ENCODE assay signal across 1 cellular context in the genomic region with DNA sequence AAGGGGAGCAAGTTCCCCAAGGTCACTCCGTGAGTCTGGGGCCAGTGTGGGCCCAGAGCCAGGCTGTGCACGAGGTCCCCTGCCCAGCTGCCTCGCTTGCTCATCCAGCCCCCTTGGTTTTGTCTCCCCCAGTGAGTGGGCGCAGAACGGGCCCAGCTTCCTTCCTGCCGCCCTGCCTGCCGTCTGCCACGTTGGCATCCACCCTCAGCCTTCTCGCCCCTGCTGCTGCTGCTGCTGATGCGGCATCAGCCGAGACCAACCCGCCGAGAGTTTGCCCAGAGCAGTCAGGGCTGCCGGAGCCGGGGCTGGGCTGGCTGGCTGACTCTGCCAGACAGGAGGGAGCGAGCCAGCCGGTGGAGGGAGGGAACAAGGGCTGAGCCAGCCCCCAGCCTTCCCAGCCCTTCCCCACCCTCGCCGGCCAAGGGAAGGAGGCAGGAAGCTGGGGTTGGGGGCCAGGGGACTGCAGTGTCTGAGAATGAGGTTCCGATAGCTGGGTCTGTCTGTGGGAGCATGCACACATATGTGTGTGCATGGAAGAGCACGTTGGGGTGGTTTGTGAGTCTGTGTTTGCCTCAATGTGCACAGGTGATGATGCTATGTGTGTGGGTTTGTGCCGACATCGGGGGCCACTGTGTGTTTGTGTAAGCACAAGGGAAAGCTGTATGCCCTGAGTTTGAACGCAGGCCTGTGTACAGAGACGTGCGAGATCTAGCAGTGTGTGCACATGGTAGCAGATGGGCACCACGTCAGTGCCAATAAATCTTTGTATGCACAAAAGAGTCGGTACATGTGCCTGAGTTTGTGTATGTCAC.
TF ChIP-seq lines count a peak whose summit lies in the region.

No MANE protein-coding gene starts in this region.

TF ChIP-seq in HepG2, 621 proteins besides CTCF, POLR2A, EP300 and RAD21 (continued from another document and continues in another):
- TF ChIP-seq ZNF772 (CRISPR knock-in tag; IDR thresholded peaks at IDR 0.05), result 0 out of 2 replicates have a peak, but pooled peaks have one; percentile 9
- TF ChIP-seq, protein P1, sequence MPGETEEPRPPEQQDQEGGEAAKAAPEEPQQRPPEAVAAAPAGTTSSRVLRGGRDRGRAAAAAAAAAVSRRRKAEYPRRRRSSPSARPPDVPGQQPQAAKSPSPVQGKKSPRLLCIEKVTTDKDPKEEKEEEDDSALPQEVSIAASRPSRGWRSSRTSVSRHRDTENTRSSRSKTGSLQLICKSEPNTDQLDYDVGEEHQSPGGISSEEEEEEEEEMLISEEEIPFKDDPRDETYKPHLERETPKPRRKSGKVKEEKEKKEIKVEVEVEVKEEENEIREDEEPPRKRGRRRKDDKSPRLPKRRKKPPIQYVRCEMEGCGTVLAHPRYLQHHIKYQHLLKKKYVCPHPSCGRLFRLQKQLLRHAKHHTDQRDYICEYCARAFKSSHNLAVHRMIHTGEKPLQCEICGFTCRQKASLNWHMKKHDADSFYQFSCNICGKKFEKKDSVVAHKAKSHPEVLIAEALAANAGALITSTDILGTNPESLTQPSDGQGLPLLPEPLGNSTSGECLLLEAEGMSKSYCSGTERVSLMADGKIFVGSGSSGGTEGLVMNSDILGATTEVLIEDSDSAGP (CRISPR knock-in tag; IDR thresholded peaks at IDR 0.05; ENCODE audit: borderline replicate concordance), result peak; percentile 16; the same call in 1 of the 2 replicates
- no peak for TF ChIP-seq ZNF75D (CRISPR knock-in tag; IDR thresholded peaks at IDR 0.05; ENCODE audit: borderline replicate concordance)
- peak; percentile 16; the same call in 1 of the 2 replicates for TF ChIP-seq ZNF605 (CRISPR knock-in tag; IDR thresholded peaks at IDR 0.05)
- no peak for TF ChIP-seq ZNF33A (CRISPR knock-in tag; IDR thresholded peaks at IDR 0.05; ENCODE audit: borderline replicate concordance)
- no peak for TF ChIP-seq HOXD1 (CRISPR knock-in tag; IDR thresholded peaks at IDR 0.05)
- no peak for TF ChIP-seq SOX6 (IDR thresholded peaks at IDR 0.05)
- no peak for TF ChIP-seq SOX6 (CRISPR knock-in tag; IDR thresholded peaks at IDR 0.05)
- no peak for TF ChIP-seq KLF16 (CRISPR knock-in tag; IDR thresholded peaks at IDR 0.05)
- no peak for TF ChIP-seq ZZZ3 (CRISPR knock-in tag; IDR thresholded peaks at IDR 0.05; ENCODE audit: borderline replicate concordance)
- TF ChIP-seq, protein P2, sequence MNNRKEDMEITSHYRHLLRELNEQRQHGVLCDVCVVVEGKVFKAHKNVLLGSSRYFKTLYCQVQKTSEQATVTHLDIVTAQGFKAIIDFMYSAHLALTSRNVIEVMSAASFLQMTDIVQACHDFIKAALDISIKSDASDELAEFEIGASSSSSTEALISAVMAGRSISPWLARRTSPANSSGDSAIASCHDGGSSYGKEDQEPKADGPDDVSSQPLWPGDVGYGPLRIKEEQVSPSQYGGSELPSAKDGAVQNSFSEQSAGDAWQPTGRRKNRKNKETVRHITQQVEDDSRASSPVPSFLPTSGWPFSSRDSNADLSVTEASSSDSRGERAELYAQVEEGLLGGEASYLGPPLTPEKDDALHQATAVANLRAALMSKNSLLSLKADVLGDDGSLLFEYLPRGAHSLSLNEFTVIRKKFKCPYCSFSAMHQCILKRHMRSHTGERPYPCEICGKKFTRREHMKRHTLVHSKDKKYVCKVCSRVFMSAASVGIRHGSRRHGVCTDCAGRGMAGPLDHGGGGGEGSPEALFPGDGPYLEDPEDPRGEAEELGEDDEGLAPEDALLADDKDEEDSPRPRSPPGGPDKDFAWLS (CRISPR knock-in tag; IDR thresholded peaks at IDR 0.05; ENCODE audit: borderline replicate concordance), result no peak
- TF ChIP-seq, protein P3, sequence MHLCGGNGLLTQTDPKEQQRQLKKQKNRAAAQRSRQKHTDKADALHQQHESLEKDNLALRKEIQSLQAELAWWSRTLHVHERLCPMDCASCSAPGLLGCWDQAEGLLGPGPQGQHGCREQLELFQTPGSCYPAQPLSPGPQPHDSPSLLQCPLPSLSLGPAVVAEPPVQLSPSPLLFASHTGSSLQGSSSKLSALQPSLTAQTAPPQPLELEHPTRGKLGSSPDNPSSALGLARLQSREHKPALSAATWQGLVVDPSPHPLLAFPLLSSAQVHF (CRISPR knock-in tag; IDR thresholded peaks at IDR 0.05), result no peak
- TF ChIP-seq CEBPB (IDR thresholded peaks at IDR 0.05; ENCODE audit: borderline replicate concordance, low read depth, low read length), result no peak
- TF ChIP-seq ARNT (IDR thresholded peaks at IDR 0.05), result no peak
- TF ChIP-seq RCOR2 (CRISPR knock-in tag; IDR thresholded peaks at IDR 0.05), result no peak
- TF ChIP-seq NR2F6 (IDR thresholded peaks at IDR 0.05), result no peak
- no peak for TF ChIP-seq NR2F6 (CRISPR knock-in tag; IDR thresholded peaks at IDR 0.05)
- 0 out of 2 replicates have a peak, but pooled peaks have one; percentile 47 for TF ChIP-seq ZMYM2 (CRISPR knock-in tag; IDR thresholded peaks at IDR 0.05)
- TF ChIP-seq, protein P4, sequence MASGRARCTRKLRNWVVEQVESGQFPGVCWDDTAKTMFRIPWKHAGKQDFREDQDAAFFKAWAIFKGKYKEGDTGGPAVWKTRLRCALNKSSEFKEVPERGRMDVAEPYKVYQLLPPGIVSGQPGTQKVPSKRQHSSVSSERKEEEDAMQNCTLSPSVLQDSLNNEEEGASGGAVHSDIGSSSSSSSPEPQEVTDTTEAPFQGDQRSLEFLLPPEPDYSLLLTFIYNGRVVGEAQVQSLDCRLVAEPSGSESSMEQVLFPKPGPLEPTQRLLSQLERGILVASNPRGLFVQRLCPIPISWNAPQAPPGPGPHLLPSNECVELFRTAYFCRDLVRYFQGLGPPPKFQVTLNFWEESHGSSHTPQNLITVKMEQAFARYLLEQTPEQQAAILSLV (CRISPR knock-in tag; IDR thresholded peaks at IDR 0.05; ENCODE audit: borderline replicate concordance), result no peak
- TF ChIP-seq DMAP1 (CRISPR knock-in tag; IDR thresholded peaks at IDR 0.05), result no peak; the same call in 1 of the 2 replicates
- TF ChIP-seq ZNF616 (CRISPR knock-in tag; IDR thresholded peaks at IDR 0.05; ENCODE audit: low read depth), result no peak
- TF ChIP-seq ZNF841 (CRISPR knock-in tag; IDR thresholded peaks at IDR 0.05; ENCODE audit: borderline replicate concordance), result no peak
- TF ChIP-seq FOXK1 (CRISPR knock-in tag; IDR thresholded peaks at IDR 0.05; ENCODE audit: borderline replicate concordance, low read depth), result no peak
- TF ChIP-seq ZNF614 (CRISPR knock-in tag; IDR thresholded peaks at IDR 0.05; ENCODE audit: borderline replicate concordance), result no peak
- TF ChIP-seq, protein P5, sequence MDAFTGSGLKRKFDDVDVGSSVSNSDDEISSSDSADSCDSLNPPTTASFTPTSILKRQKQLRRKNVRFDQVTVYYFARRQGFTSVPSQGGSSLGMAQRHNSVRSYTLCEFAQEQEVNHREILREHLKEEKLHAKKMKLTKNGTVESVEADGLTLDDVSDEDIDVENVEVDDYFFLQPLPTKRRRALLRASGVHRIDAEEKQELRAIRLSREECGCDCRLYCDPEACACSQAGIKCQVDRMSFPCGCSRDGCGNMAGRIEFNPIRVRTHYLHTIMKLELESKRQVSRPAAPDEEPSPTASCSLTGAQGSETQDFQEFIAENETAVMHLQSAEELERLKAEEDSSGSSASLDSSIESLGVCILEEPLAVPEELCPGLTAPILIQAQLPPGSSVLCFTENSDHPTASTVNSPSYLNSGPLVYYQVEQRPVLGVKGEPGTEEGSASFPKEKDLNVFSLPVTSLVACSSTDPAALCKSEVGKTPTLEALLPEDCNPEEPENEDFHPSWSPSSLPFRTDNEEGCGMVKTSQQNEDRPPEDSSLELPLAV (CRISPR knock-in tag; conservative IDR thresholded peaks at IDR 0.05; ENCODE audit: low read depth), result no peak
- TF ChIP-seq, protein P6, sequence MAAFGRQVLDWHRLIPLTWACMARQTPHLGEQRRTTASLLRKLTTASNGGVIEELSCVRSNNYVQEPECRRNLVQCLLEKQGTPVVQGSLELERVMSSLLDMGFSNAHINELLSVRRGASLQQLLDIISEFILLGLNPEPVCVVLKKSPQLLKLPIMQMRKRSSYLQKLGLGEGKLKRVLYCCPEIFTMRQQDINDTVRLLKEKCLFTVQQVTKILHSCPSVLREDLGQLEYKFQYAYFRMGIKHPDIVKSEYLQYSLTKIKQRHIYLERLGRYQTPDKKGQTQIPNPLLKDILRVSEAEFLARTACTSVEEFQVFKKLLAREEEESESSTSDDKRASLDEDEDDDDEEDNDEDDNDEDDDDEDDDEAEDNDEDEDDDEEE (CRISPR knock-in tag; IDR thresholded peaks at IDR 0.05), result no peak
- TF ChIP-seq ARNTL (CRISPR knock-in tag; IDR thresholded peaks at IDR 0.05), result no peak
- no peak for TF ChIP-seq ZNF543 (CRISPR knock-in tag; IDR thresholded peaks at IDR 0.05)
- TF ChIP-seq, protein P7, sequence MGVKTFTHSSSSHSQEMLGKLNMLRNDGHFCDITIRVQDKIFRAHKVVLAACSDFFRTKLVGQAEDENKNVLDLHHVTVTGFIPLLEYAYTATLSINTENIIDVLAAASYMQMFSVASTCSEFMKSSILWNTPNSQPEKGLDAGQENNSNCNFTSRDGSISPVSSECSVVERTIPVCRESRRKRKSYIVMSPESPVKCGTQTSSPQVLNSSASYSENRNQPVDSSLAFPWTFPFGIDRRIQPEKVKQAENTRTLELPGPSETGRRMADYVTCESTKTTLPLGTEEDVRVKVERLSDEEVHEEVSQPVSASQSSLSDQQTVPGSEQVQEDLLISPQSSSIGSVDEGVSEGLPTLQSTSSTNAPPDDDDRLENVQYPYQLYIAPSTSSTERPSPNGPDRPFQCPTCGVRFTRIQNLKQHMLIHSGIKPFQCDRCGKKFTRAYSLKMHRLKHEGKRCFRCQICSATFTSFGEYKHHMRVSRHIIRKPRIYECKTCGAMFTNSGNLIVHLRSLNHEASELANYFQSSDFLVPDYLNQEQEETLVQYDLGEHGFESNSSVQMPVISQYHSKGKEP (CRISPR knock-in tag; IDR thresholded peaks at IDR 0.05), result no peak
- 0 out of 2 replicates have a peak, but pooled peaks have one; percentile 46 for TF ChIP-seq NRL (CRISPR knock-in tag; IDR thresholded peaks at IDR 0.05; ENCODE audit: borderline replicate concordance)
- TF ChIP-seq, protein P8, sequence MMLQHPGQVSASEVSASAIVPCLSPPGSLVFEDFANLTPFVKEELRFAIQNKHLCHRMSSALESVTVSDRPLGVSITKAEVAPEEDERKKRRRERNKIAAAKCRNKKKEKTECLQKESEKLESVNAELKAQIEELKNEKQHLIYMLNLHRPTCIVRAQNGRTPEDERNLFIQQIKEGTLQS (CRISPR knock-in tag; IDR thresholded peaks at IDR 0.05), result no peak
- TF ChIP-seq ZSCAN20 (CRISPR knock-in tag; IDR thresholded peaks at IDR 0.05; ENCODE audit: borderline replicate concordance), result no peak
- TF ChIP-seq NFIB (CRISPR knock-in tag; IDR thresholded peaks at IDR 0.05; ENCODE audit: borderline replicate concordance), result no peak
- TF ChIP-seq, protein P9, sequence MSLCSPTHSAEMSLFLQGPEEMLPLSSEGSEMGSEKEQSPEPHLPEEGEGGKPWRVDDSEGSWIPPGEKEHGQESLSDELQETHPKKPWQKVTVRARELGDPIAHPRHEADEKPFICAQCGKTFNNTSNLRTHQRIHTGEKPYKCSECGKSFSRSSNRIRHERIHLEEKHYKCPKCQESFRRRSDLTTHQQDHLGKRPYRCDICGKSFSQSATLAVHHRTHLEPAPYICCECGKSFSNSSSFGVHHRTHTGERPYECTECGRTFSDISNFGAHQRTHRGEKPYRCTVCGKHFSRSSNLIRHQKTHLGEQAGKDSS (CRISPR knock-in tag; IDR thresholded peaks at IDR 0.05; ENCODE audit: borderline replicate concordance, low read depth), result no peak
- no peak for TF ChIP-seq TOE1 (CRISPR knock-in tag; IDR thresholded peaks at IDR 0.05)
- TF ChIP-seq JUN (CRISPR knock-in tag; IDR thresholded peaks at IDR 0.05), result no peak
- no peak for TF ChIP-seq ZSCAN12 (CRISPR knock-in tag; IDR thresholded peaks at IDR 0.05)
- TF ChIP-seq PRMT3 (CRISPR knock-in tag; IDR thresholded peaks at IDR 0.05; ENCODE audit: borderline replicate concordance, low read depth), result no peak
- TF ChIP-seq, protein P10, sequence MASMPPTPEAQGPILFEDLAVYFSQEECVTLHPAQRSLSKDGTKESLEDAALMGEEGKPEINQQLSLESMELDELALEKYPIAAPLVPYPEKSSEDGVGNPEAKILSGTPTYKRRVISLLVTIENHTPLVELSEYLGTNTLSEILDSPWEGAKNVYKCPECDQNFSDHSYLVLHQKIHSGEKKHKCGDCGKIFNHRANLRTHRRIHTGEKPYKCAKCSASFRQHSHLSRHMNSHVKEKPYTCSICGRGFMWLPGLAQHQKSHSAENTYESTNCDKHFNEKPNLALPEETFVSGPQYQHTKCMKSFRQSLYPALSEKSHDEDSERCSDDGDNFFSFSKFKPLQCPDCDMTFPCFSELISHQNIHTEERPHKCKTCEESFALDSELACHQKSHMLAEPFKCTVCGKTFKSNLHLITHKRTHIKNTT (CRISPR knock-in tag; IDR thresholded peaks at IDR 0.05), result no peak
- no peak for TF ChIP-seq PHF20 (CRISPR knock-in tag; IDR thresholded peaks at IDR 0.05)
- no peak for TF ChIP-seq ZNF260 (CRISPR knock-in tag; IDR thresholded peaks at IDR 0.05; ENCODE audit: borderline replicate concordance, low read depth)
- TF ChIP-seq ZBTB7A (CRISPR knock-in tag; IDR thresholded peaks at IDR 0.05), result no peak; the same call in 1 of the 2 replicates
- TF ChIP-seq, protein P11, sequence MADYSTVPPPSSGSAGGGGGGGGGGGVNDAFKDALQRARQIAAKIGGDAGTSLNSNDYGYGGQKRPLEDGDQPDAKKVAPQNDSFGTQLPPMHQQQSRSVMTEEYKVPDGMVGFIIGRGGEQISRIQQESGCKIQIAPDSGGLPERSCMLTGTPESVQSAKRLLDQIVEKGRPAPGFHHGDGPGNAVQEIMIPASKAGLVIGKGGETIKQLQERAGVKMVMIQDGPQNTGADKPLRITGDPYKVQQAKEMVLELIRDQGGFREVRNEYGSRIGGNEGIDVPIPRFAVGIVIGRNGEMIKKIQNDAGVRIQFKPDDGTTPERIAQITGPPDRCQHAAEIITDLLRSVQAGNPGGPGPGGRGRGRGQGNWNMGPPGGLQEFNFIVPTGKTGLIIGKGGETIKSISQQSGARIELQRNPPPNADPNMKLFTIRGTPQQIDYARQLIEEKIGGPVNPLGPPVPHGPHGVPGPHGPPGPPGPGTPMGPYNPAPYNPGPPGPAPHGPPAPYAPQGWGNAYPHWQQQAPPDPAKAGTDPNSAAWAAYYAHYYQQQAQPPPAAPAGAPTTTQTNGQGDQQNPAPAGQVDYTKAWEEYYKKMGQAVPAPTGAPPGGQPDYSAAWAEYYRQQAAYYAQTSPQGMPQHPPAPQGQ (CRISPR knock-in tag; IDR thresholded peaks at IDR 0.05; ENCODE audit: borderline replicate concordance), result no peak
- no peak for TF ChIP-seq ZNF138 (CRISPR knock-in tag; IDR thresholded peaks at IDR 0.05; ENCODE audit: low read depth)
- TF ChIP-seq ZNF124 (CRISPR knock-in tag; IDR thresholded peaks at IDR 0.05), result no peak
- TF ChIP-seq, protein P12, sequence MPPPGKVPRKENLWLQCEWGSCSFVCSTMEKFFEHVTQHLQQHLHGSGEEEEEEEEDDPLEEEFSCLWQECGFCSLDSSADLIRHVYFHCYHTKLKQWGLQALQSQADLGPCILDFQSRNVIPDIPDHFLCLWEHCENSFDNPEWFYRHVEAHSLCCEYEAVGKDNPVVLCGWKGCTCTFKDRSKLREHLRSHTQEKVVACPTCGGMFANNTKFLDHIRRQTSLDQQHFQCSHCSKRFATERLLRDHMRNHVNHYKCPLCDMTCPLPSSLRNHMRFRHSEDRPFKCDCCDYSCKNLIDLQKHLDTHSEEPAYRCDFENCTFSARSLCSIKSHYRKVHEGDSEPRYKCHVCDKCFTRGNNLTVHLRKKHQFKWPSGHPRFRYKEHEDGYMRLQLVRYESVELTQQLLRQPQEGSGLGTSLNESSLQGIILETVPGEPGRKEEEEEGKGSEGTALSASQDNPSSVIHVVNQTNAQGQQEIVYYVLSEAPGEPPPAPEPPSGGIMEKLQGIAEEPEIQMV (CRISPR knock-in tag; IDR thresholded peaks at IDR 0.05; ENCODE audit: low read depth), result no peak
- TF ChIP-seq SETDB1 (CRISPR knock-in tag; IDR thresholded peaks at IDR 0.05; ENCODE audit: borderline replicate concordance), result no peak
- no peak for TF ChIP-seq CHD2 (IDR thresholded peaks at IDR 0.05; ENCODE audit: low read depth, low read length)
- TF ChIP-seq ZNF709 (CRISPR knock-in tag; IDR thresholded peaks at IDR 0.05), result no peak; the same call in none of the 2 replicates
- TF ChIP-seq SP4 (CRISPR knock-in tag; IDR thresholded peaks at IDR 0.05), result no peak; the same call in 1 of the 2 replicates
